9 cellular contexts compared by ENCODE assay signal in genomic region chr1:98388431-98388830, GRCh38.
DNase-seq lines count a peak whose midpoint lies in the region; ATAC-seq lines count a peak whose summit lies in the region.
"Had no signal": no experiment of that assay in that cellular context is flagged by ENCODE, and none has a peak within 500 bp of the region (broad histone marks: within the 10 kb centered on the region; RNA-seq: fewer than 3 reads in every experiment).

No MANE protein-coding gene starts in this region.

- no peak overlapping the region for H3K27ac Mint-ChIP-seq in activated T-helper 1 cell treated with anti-CD3 and anti-CD28 coated beads, Interleukin-12 subunit alpha, Interleukin-12 subunit beta, Interleukin-2, Interleukin-4 antibody, amounts not matched to agents 30 ng/mL and 10 ng/mL and 1 ng/mL, durations not matched to agents 14 hours and 24 hours and 36 hours

- H2AK5ac ChIP-seq in mesenchymal stem cell (ENCODE audit: low read length, severe bottlenecking): no peak overlapping the region

- H3K27ac ChIP-seq in mesenchymal stem cell (ENCODE audit: low read length, poor library complexity, severe bottlenecking): peak overlapping the region; percentile 77
- H3K27ac ChIP-seq: neutrophil had no signal

- no peak overlapping the region for H3K14ac ChIP-seq in mesenchymal stem cell (ENCODE audit: low read length in 2 of 2)

- H2BK15ac ChIP-seq in mesenchymal stem cell (ENCODE audit: low read depth, poor library complexity, severe bottlenecking): no peak overlapping the region

- H2BK12ac ChIP-seq in mesenchymal stem cell (ENCODE audit: low read length in 2 of 2): no peak overlapping the region

- no peak overlapping the region for H2AFZ ChIP-seq in mesenchymal stem cell (ENCODE audit: low read depth, low read length)

- no peak overlapping the region for H2BK120ac ChIP-seq in mesenchymal stem cell (ENCODE audit: low read depth, low read length)

- no peaks in the 10 kb centered on the region for H3K27me3 Mint-ChIP-seq in activated T-helper 1 cell treated with anti-CD3 and anti-CD28 coated beads, Interleukin-12 subunit alpha, Interleukin-12 subunit beta, Interleukin-2, Interleukin-4 antibody, amounts not matched to agents 30 ng/mL and 10 ng/mL and 1 ng/mL, durations not matched to agents 14 hours and 24 hours and 36 hours (ENCODE audit: insufficient read depth)

- H3K4me1 ChIP-seq in mesenchymal stem cell (ENCODE audit: control insufficient read depth, insufficient read depth, low read depth, low read length): peaks cover 3% of the 10 kb centered on the region

- H3K4me3 ChIP-seq in mesenchymal stem cell (ENCODE audit: insufficient read depth in 1 of 2, low read depth in 1 of 2, low read length in 2 of 2): peak overlapping the region in 1 of 2 experiments; percentile 22

- ATAC-seq in HG03354 (IDR thresholded peaks at IDR 0.05; ENCODE audit: poor library complexity, severe bottlenecking, unreplicated experiment) (peak; percentile 87), GM18511 (IDR thresholded peaks at IDR 0.05; ENCODE audit: unreplicated experiment) (no peak), left colon (no peak)

- H3K4me2 ChIP-seq in mesenchymal stem cell (ENCODE audit: low read length, poor library complexity, severe bottlenecking): no peak overlapping the region

- 10% methylated on average over 3 of the region's 4 CpGs for WGBS in mesenchymal stem cell

- no peak overlapping the region for H2BK5ac ChIP-seq in mesenchymal stem cell (ENCODE audit: low read depth, low read length, poor library complexity, severe bottlenecking)

- H3K9ac ChIP-seq in mesenchymal stem cell (ENCODE audit: low read length): peak overlapping the region; percentile 62

- no peak overlapping the region for H3K23ac ChIP-seq in mesenchymal stem cell (ENCODE audit: low read length in 2 of 2)

- peaks cover 4% of the 10 kb centered on the region for H3K9me3 Mint-ChIP-seq in activated T-helper 1 cell treated with anti-CD3 and anti-CD28 coated beads, Interleukin-12 subunit alpha, Interleukin-12 subunit beta, Interleukin-2, Interleukin-4 antibody, amounts not matched to agents 30 ng/mL and 10 ng/mL and 1 ng/mL, durations not matched to agents 14 hours and 24 hours and 36 hours

- H4K91ac ChIP-seq in mesenchymal stem cell (ENCODE audit: low read length): no peak overlapping the region

- H3K4me3 Mint-ChIP-seq in activated T-helper 1 cell treated with anti-CD3 and anti-CD28 coated beads, Interleukin-12 subunit alpha, Interleukin-12 subunit beta, Interleukin-2, Interleukin-4 antibody, amounts not matched to agents 30 ng/mL and 10 ng/mL and 1 ng/mL, durations not matched to agents 14 hours and 24 hours and 36 hours: peak overlapping the region; percentile 12

- peaks cover 2% of the 10 kb centered on the region for H3K36me3 Mint-ChIP-seq in activated T-helper 1 cell treated with anti-CD3 and anti-CD28 coated beads, Interleukin-12 subunit alpha, Interleukin-12 subunit beta, Interleukin-2, Interleukin-4 antibody, amounts not matched to agents 30 ng/mL and 10 ng/mL and 1 ng/mL, durations not matched to agents 14 hours and 24 hours and 36 hours (ENCODE audit: low read depth)

- H3K4ac ChIP-seq in mesenchymal stem cell (ENCODE audit: low read depth in 1 of 2, low read length in 2 of 2): no peak overlapping the region

- no peak overlapping the region for H4K8ac ChIP-seq in mesenchymal stem cell (ENCODE audit: low read length)

- peaks cover 30% of the 10 kb centered on the region for H3K4me1 Mint-ChIP-seq in activated T-helper 1 cell treated with anti-CD3 and anti-CD28 coated beads, Interleukin-12 subunit alpha, Interleukin-12 subunit beta, Interleukin-2, Interleukin-4 antibody, amounts not matched to agents 30 ng/mL and 10 ng/mL and 1 ng/mL, durations not matched to agents 14 hours and 24 hours and 36 hours (ENCODE audit: low read depth)

- peak; percentile 7 for DNase-seq in activated CD4-positive, alpha-beta T cell treated with anti-CD3 and anti-CD28 coated beads for 48 hours
- DNase-seq in activated CD4-positive, alpha-beta T cell treated with anti-CD3 and anti-CD28 coated beads, Interleukin-2, amount 50 U/mL, for 4 hours: no peak
- no peak for DNase-seq in activated T-helper 1 cell treated with anti-CD3 and anti-CD28 coated beads, Interleukin-12 subunit alpha, Interleukin-12 subunit beta, Interleukin-2, Interleukin-4 antibody, amounts not matched to agents 30 ng/mL and 10 ng/mL and 1 ng/mL, durations not matched to agents 14 hours and 24 hours and 36 hours (ENCODE audit: low spot score)
- peak; percentile 54 for DNase-seq in mesenchymal stem cell
- DNase-seq in activated naive CD4-positive, alpha-beta T cell treated with Interleukin-2 at 50 U/mL for 16 hours: no peak
- DNase-seq in left colon: no peak

- intact Hi-C loops in activated T-helper 1 cell treated with anti-CD3 and anti-CD28 coated beads, Interleukin-12 subunit alpha, Interleukin-12 subunit beta, Interleukin-2, Interleukin-4 antibody, amounts not matched to agents 30 ng/mL and 10 ng/mL and 1 ng/mL, durations not matched to agents 14 hours and 24 hours and 36 hours (cut with micrococcal nuclease): loop anchor here (2.0 kb wide), 1 partner anchor 16 kb away; no protein-coding TSS in a partner anchor
- intact Hi-C loops in left colon (cut with DNase I, micrococcal nuclease): no loop called here

- no peaks in the 10 kb centered on the region for H3K9me3 ChIP-seq in mesenchymal stem cell (ENCODE audit: control insufficient read depth, low read length)
- H3K9me3 ChIP-seq: neutrophil had no signal

- H3K18ac ChIP-seq in mesenchymal stem cell (ENCODE audit: low read depth in 1 of 2, low read length in 2 of 2): no peak overlapping the region

- H3K27me3 ChIP-seq in mesenchymal stem cell (ENCODE audit: control insufficient read depth in 1 of 2, insufficient read depth in 1 of 2, low read length in 2 of 2): no peaks in the 10 kb centered on the region
- H3K27me3 ChIP-seq: neutrophil had no signal

- no peaks in the 10 kb centered on the region for H3K79me1 ChIP-seq in mesenchymal stem cell (replicated peaks; ENCODE audit: low read length, poor library complexity, severe bottlenecking)

- no peaks in the 10 kb centered on the region for H3K36me3 ChIP-seq in mesenchymal stem cell (ENCODE audit: control insufficient read depth in 1 of 2, insufficient read depth in 2 of 2, low read depth in 1 of 2, low read length in 2 of 2)
- H3K36me3 ChIP-seq: neutrophil had no signal

Comparison
In these comparisons a context has a peak if more than half of its experiments do, and no peak if none do; other contexts are left out.
1. DNase-seq: peak in activated CD4-positive, alpha-beta T cell treated with anti-CD3 and anti-CD28 coated beads for 48 hours (single experiment) and mesenchymal stem cell (single experiment); none in activated CD4-positive, alpha-beta T cell treated with anti-CD3 and anti-CD28 coated beads, Interleukin-2, amount 50 U/mL, for 4 hours (0 of 2), activated T-helper 1 cell treated with anti-CD3 and anti-CD28 coated beads, Interleukin-12 subunit alpha, Interleukin-12 subunit beta, Interleukin-2, Interleukin-4 antibody, amounts not matched to agents 30 ng/mL and 10 ng/mL and 1 ng/mL, durations not matched to agents 14 hours and 24 hours and 36 hours (single experiment), activated naive CD4-positive, alpha-beta T cell treated with Interleukin-2 at 50 U/mL for 16 hours (single experiment) and left colon (0 of 2).